ENCODE assay signal across 8 cellular contexts in genomic region chr3:49930241-49930690, GRCh38. TPM values are rescaled to one million over a fixed set of nuclear protein-coding genes. Genes with fewer than 3 reads are reported as not detected.
A peak's percentile ranks its signal among the peaks of the same experiment; 100 is the strongest.
DNase-seq lines count a peak whose midpoint lies in the region; ATAC-seq, FAIRE-seq and TF ChIP-seq lines count a peak whose summit lies in the region.

No MANE protein-coding gene starts in this region.

- POLR2A ChIA-PET in PC-9 (lab: Charles Lee; ENCODE audit: unreplicated experiment), result interaction anchor here (0.6 to 1.0 kb wide), 4 partner anchors 30 to 334 kb away, joined by 3 to 5 read pairs (median 4); no protein-coding TSS in a partner anchor

- H3K4me3 ChIP-seq in PC-9 (peak overlapping the region; percentile 81), osteoblast (ENCODE audit: insufficient read depth, low read length) (peak overlapping the region; percentile 97)

- peaks cover 30% of the 10 kb centered on the region for H3K4me1 Mint-ChIP-seq in CD14-positive monocyte

- DNase-seq in CD14-positive monocyte (ENCODE audit: low spot score) (no peak), PC-9 (no peak), epithelial cell of prostate (ENCODE audit: low read depth, low spot score) (no peak), osteoblast (ENCODE audit: insufficient read length, low spot score, missing footprints) (peak; percentile 51), nucleus accumbens (lab: John Stamatoyannopoulos, UW) (no peak), NCI-H524 (lab: John Stamatoyannopoulos, UW) (no peak), GM19239 (ENCODE audit: insufficient read length, low spot score) (no peak)

- H3K79me2 ChIP-seq in PC-9 (ENCODE audit: low read depth) (no peaks in the 10 kb centered on the region), osteoblast (ENCODE audit: insufficient read depth, low read length) (peaks cover 17% of the 10 kb centered on the region)

- no peaks in the 10 kb centered on the region for H4K20me1 ChIP-seq in PC-9 (ENCODE audit: insufficient read depth)
- no peaks in the 10 kb centered on the region for H4K20me1 ChIP-seq in osteoblast (ENCODE audit: insufficient read depth, low read length)

- H3K4me1 ChIP-seq in PC-9 (replicated peaks; ENCODE audit: insufficient read depth), result peaks cover 5% of the 10 kb centered on the region
- peaks cover 20% of the 10 kb centered on the region for H3K4me1 ChIP-seq in osteoblast (ENCODE audit: insufficient read depth, low read length)

- CTCF ChIA-PET in PC-9 (lab: Charles Lee), result interaction anchor here (1.0 to 1.5 kb wide), 4 partner anchors 9 to 25 kb away, joined by 4 to 12 read pairs (median 5); partner anchors contain the start of gene RBM6

- intact Hi-C loops in CD14-positive monocyte (cut with micrococcal nuclease), result no loop called here
- intact Hi-C loops in PC-9 (cut with micrococcal nuclease; ENCODE audit: unreplicated experiment), result no loop called here

- H3F3A ChIP-seq in PC-9 (ENCODE audit: insufficient read depth, low read depth), result no peaks in the 10 kb centered on the region; the same call in 1 of the 2 replicates

- H2AFZ ChIP-seq in PC-9 (peak overlapping the region; percentile 90), osteoblast (ENCODE audit: low read length) (peak overlapping the region; percentile 88)

- H3K27ac ChIP-seq in PC-9 (peak overlapping the region; percentile 33; the same call in 1 of the 2 replicates), epithelial cell of prostate (peak overlapping the region; percentile 62), osteoblast (ENCODE audit: low read depth, low read length) (peak overlapping the region; percentile 59)

- H3K4me2 ChIP-seq in PC-9 (peak overlapping the region; percentile 93), osteoblast (ENCODE audit: insufficient read depth, low read length) (peak overlapping the region; percentile 80)

- no peaks in the 10 kb centered on the region for H3K36me3 Mint-ChIP-seq in CD14-positive monocyte

- H3K9me3 Mint-ChIP-seq in CD14-positive monocyte, result no peaks in the 10 kb centered on the region

- BruUV-seq in PC-9 (replicated peaks; lab: Mats Ljungman, UMichigan), result TSS peak; percentile 80

- no peak for FAIRE-seq in GM19239 (lab: Jason Lieb, UNC)

- H3K36me3 ChIP-seq in PC-9 (ENCODE audit: low read depth) (no peaks in the 10 kb centered on the region), osteoblast (ENCODE audit: insufficient read depth, low read length) (no peaks in the 10 kb centered on the region)

- peak overlapping the region; percentile 82 to 93 for H3K4me3 Mint-ChIP-seq in CD14-positive monocyte

- no peak for TF ChIP-seq CTCF in CD14-positive monocyte (IDR thresholded peaks at IDR 0.05)
- TF ChIP-seq CTCF in PC-9 (conservative IDR thresholded peaks at IDR 0.05), result no peak
- TF ChIP-seq CTCF in osteoblast (IDR thresholded peaks at IDR 0.05; ENCODE audit: extremely low read depth, low read depth, low read length), result no peak

- H3K9me2 ChIP-seq in PC-9 (ENCODE audit: insufficient read depth), result no peaks in the 10 kb centered on the region

- peak overlapping the region; percentile 50 to 86 (median 75) for H3K27ac Mint-ChIP-seq in CD14-positive monocyte

- H3K27me3 Mint-ChIP-seq in CD14-positive monocyte (ENCODE audit: low read depth in 3 of 3), result peaks cover 1 to 3% (median 2%) of the 10 kb centered on the region in 3 donors

- H3K27me3 ChIP-seq in PC-9 (ENCODE audit: insufficient read depth, low read depth) (no peaks in the 10 kb centered on the region), osteoblast (ENCODE audit: insufficient read depth, low read length) (no peaks in the 10 kb centered on the region)

- H3K9me3 ChIP-seq in PC-9 (ENCODE audit: insufficient read depth, low read depth) (no peaks in the 10 kb centered on the region), osteoblast (ENCODE audit: low read depth, low read length) (no peaks in the 10 kb centered on the region)

- no peak for ATAC-seq in GM19351 (IDR thresholded peaks at IDR 0.05; ENCODE audit: unreplicated experiment)

RNA-seq across cellular contexts. Expression of gene MON1A, which starts 0.7 kb away (rescaled TPM):
- 1 to 10 TPM; 6.1 to 6.6 TPM for polyA plus RNA-seq in CD14-positive monocyte
- total RNA-seq in PC-9 (2021) (4.8 and 5.5 TPM in 2 replicates), osteoblast (13.0 and 14.1 TPM in 2 replicates)

RNA-seq across cellular contexts. Expression of gene RBM6, which starts 9.7 kb away (rescaled TPM):
- 10 to 100 TPM; 11.3 to 17.8 TPM for polyA plus RNA-seq in CD14-positive monocyte
- 70.2 and 72.0 TPM in 2 replicates for total RNA-seq in PC-9 (2021)
- total RNA-seq in osteoblast, result 50.7 and 55.1 TPM in 2 replicates

RNA-seq across cellular contexts. Expression of gene MST1R, which starts 26.6 kb away (rescaled TPM):
- not detected for polyA plus RNA-seq in CD14-positive monocyte
- total RNA-seq in PC-9 (2021) (84.3 and 98.3 TPM in 2 replicates), osteoblast (0.72 and 1.8 TPM in 2 replicates)

Comparison
In these comparisons a context has a peak if more than half of its experiments do, and no peak if none do; other contexts are left out.
1. RNA of gene MST1R, which starts 26.6 kb away (total RNA-seq): 84.3 to 98.3 TPM in PC-9; 0.72 to 1.8 TPM in osteoblast; every median in the first group is over 10 times any median in the second.
2. Peak in every context shown above with its lines, with median percentiles within 50 percentile points of each other: H3K27ac ChIP-seq.